Comparison of ENCODE assay signal across 8 cellular contexts in the genomic region with DNA sequence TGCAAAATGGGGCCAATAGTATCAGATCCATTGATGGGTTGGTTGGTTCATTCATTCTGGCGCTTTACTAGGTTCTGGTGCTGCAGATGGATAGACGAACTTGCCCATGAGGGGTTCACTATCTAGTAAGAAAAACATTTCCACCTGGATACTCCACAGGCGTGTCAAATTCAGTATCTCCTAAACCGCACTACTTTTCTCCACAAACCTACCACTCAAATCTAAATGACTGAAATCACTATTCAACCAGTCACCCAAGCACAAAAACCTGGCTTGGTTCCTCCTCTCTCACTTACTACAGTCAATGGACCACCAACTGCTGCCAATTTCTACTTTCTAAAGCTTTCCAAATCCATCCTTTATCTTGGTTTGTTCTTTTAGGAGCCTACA.
DNase-seq lines count a peak whose midpoint lies in the region; ATAC-seq and TF ChIP-seq lines count a peak whose summit lies in the region.

No MANE protein-coding gene starts in this region.

- in situ Hi-C loops in brain microvascular endothelial cell (cut with HindIII; ENCODE audit: low pct_ligation_motif_present, low sequenced_read_pairs), result no loop called here

- no peaks in the 10 kb centered on the region for H3K9me3 ChIP-seq in mucosa of stomach (ENCODE audit: control insufficient read depth, low read length)

- peaks cover 6% of the 10 kb centered on the region for H3K4me1 ChIP-seq in mucosa of stomach (ENCODE audit: control insufficient read depth, insufficient read depth, low read length)

- TF ChIP-seq CTCF in brain microvascular endothelial cell (IDR thresholded peaks at IDR 0.05; ENCODE audit: low read depth, low read length, missing control alignments), result no peak

- H3K27ac ChIP-seq in brain microvascular endothelial cell, result peak overlapping the region; percentile 69

- peak; percentile 19 for ATAC-seq in GM18870 (IDR thresholded peaks at IDR 0.05; ENCODE audit: unreplicated experiment)
- peak; percentile 7 for ATAC-seq in HG03521 (IDR thresholded peaks at IDR 0.05; ENCODE audit: unreplicated experiment)
- ATAC-seq in GM19463 (IDR thresholded peaks at IDR 0.05; ENCODE audit: unreplicated experiment), result no peak
- no peak for ATAC-seq in HG02571 (IDR thresholded peaks at IDR 0.05; ENCODE audit: unreplicated experiment)

- H3K9ac ChIP-seq in mucosa of stomach (ENCODE audit: low read length), result peak overlapping the region; percentile 81

- peak overlapping the region; percentile 86 for H3K4me3 ChIP-seq in brain microvascular endothelial cell (ENCODE audit: low read depth, low read length)
- H3K4me3 ChIP-seq in mucosa of stomach (ENCODE audit: low read length), result peak overlapping the region; percentile 86

- DNase-seq in brain microvascular endothelial cell, result no peak
- no peak for DNase-seq in stimulated activated CD4-positive, alpha-beta T cell treated with anti-CD3 and anti-CD28 coated beads, Interleukin-2, amount 100 ng/mL, for 24 hours
- no peak for DNase-seq in epidermal melanocyte (ENCODE audit: insufficient read length, low spot score)

- no peaks in the 10 kb centered on the region for H3K36me3 ChIP-seq in brain microvascular endothelial cell (replicated peaks)
- H3K36me3 ChIP-seq in mucosa of stomach (ENCODE audit: control insufficient read depth, insufficient read depth, low read length), result no peaks in the 10 kb centered on the region

- H3K27me3 ChIP-seq in brain microvascular endothelial cell (replicated peaks) (no peaks in the 10 kb centered on the region), mucosa of stomach (ENCODE audit: control insufficient read depth, insufficient read depth, low read length) (no peaks in the 10 kb centered on the region)

Comparison
In these comparisons a context has a peak if more than half of its experiments do, and no peak if none do; other contexts are left out.
1. ATAC-seq: peak in GM18870 (single experiment) and HG03521 (single experiment); none in GM19463 (single experiment) and HG02571 (single experiment).